In genomic region chr16:24538756-24539294, GRCh38 we compare ENCODE assay signal across 8 cellular contexts. TPM values are rescaled to one million over a fixed set of nuclear protein-coding genes. Genes with fewer than 3 reads are reported as not detected.
DNase-seq lines count a peak whose midpoint lies in the region; ATAC-seq, FAIRE-seq and TF ChIP-seq lines count a peak whose summit lies in the region.

No MANE protein-coding gene starts in this region.

- no peak for ATAC-seq in HG02840 (IDR thresholded peaks at IDR 0.05; ENCODE audit: low FRiP score, unreplicated experiment)

- H3K4me2 ChIP-seq in OCI-LY3 (ENCODE audit: low read length) = peak overlapping the region; percentile 77

- DNase-seq in DMS53 (lab: John Stamatoyannopoulos, UW) (peak; percentile 91), HFFc6 (peak; percentile 74), coronary artery (ENCODE audit: low spot score) (no peak), mesothelial cell of epicardium (ENCODE audit: low spot score in 2 of 2, unreplicated experiment in 2 of 2) (no peak), vagina (ENCODE audit: extremely low spot score in 2 of 2) (peak in 1 of 2 donors; percentile 93), GM12891 (ENCODE audit: insufficient read length, low spot score) (no peak)

- peaks cover 37% of the 10 kb centered on the region for H4K20me1 ChIP-seq in OCI-LY3 (ENCODE audit: insufficient read depth, low read length)

- H2AFZ ChIP-seq in OCI-LY3 (ENCODE audit: low read depth, low read length) = peak overlapping the region; percentile 67

- peaks cover 45% of the 10 kb centered on the region for H3K79me2 ChIP-seq in OCI-LY3 (ENCODE audit: low read length)

- H3K4me3 ChIP-seq in OCI-LY3 (ENCODE audit: low read length) (peak overlapping the region; percentile 84), coronary artery (peak overlapping the region; percentile 97), vagina (peak overlapping the region; percentile 95 to 97)

- H3K4me3 Mint-ChIP-seq in HFFc6 (peak overlapping the region; percentile 99), mesothelial cell of epicardium (peak overlapping the region; percentile 100)

- TF ChIP-seq CTCF in HFFc6 (IDR thresholded peaks at IDR 0.05) (no peak), OCI-LY3 (IDR thresholded peaks at IDR 0.05; ENCODE audit: low read depth, low read length) (0 out of 2 replicates have a peak, but pooled peaks have one; percentile 5), coronary artery (IDR thresholded peaks at IDR 0.05) (no peak), mesothelial cell of epicardium (IDR thresholded peaks at IDR 0.05; ENCODE audit: unreplicated experiment) (no peak), vagina (IDR thresholded peaks at IDR 0.05) (peak in 1 of 3 experiments; percentile 31)

- H3K4me1 Mint-ChIP-seq in HFFc6 (ENCODE audit: low read depth) = peaks cover 43% of the 10 kb centered on the region
- H3K4me1 Mint-ChIP-seq in mesothelial cell of epicardium = peaks cover 23% of the 10 kb centered on the region

- H3K36me3 ChIP-seq in OCI-LY3 (replicated peaks; ENCODE audit: low read depth, low read length) = peaks cover 16% of the 10 kb centered on the region
- H3K36me3 ChIP-seq in vagina = no peaks in the 10 kb centered on the region

- H3K27me3 Mint-ChIP-seq in HFFc6 (ENCODE audit: insufficient read depth) (peaks cover 2% of the 10 kb centered on the region; the same call in 1 of the 2 replicates), mesothelial cell of epicardium (ENCODE audit: low read depth) (no peaks in the 10 kb centered on the region)

- H3K9ac ChIP-seq in OCI-LY3 (ENCODE audit: low read length) = peak overlapping the region; percentile 98

- no peaks in the 10 kb centered on the region for H3K27me3 ChIP-seq in OCI-LY3 (ENCODE audit: low read depth, low read length)
- H3K27me3 ChIP-seq in vagina = no peaks in the 10 kb centered on the region

- H3K27ac Mint-ChIP-seq in HFFc6 (peak overlapping the region; percentile 100), mesothelial cell of epicardium (peak overlapping the region; percentile 100)

- TF ChIP-seq POLR2A in vagina (IDR thresholded peaks at IDR 0.05) (no peak), GM12891 (IDR thresholded peaks at IDR 0.05; ENCODE audit: low read depth, low read length) (no peak)

- FAIRE-seq in GM12891 (lab: Jason Lieb, UNC) = no peak

- peaks cover 26% of the 10 kb centered on the region for H3K36me3 Mint-ChIP-seq in HFFc6 (ENCODE audit: low read depth)
- H3K36me3 Mint-ChIP-seq in mesothelial cell of epicardium = peaks cover 2% of the 10 kb centered on the region

- peaks cover 25% of the 10 kb centered on the region for H3K4me1 ChIP-seq in OCI-LY3 (ENCODE audit: low read length)
- H3K4me1 ChIP-seq in vagina = peaks cover 31% of the 10 kb centered on the region

- intact Hi-C loops in vagina (cut with DNase I) = no loop called here

- H3K9me3 Mint-ChIP-seq in HFFc6 = no peaks in the 10 kb centered on the region
- no peaks in the 10 kb centered on the region for H3K9me3 Mint-ChIP-seq in mesothelial cell of epicardium

- H3K9me3 ChIP-seq in OCI-LY3 (ENCODE audit: insufficient read depth, low read length) (no peaks in the 10 kb centered on the region), vagina (no peaks in the 10 kb centered on the region)

- H3K27ac ChIP-seq in OCI-LY3 (ENCODE audit: low read length) = no peak overlapping the region
- H3K27ac ChIP-seq in coronary artery = peak overlapping the region; percentile 99 to 100
- H3K27ac ChIP-seq in vagina = peak overlapping the region; percentile 100

TF ChIP-seq in GM12891, 5 proteins besides CTCF, POLR2A, EP300 and RAD21:
- TF ChIP-seq POLR2AphosphoS5 (IDR thresholded peaks at IDR 0.05; ENCODE audit: low read depth, low read length) = no peak
- no peak for TF ChIP-seq POU2F2 (IDR thresholded peaks at IDR 0.05; ENCODE audit: low read depth, low read length)
- TF ChIP-seq PAX5 (IDR thresholded peaks at IDR 0.05; ENCODE audit: insufficient read depth, low read length, severe bottlenecking) = no peak
- no peak for TF ChIP-seq TAF1 (IDR thresholded peaks at IDR 0.05; ENCODE audit: low read depth, low read length)
- TF ChIP-seq SPI1 (IDR thresholded peaks at IDR 0.05; ENCODE audit: low read depth, low read length) = no peak

RNA-seq across cellular contexts. Expression of gene RBBP6, which starts 0.5 kb away (rescaled TPM):
- 10 to 100 TPM; 25.5 to 31.1 (median 29.4) TPM for total RNA-seq in HFFc6 (2021; fragmentation: NEBNext Ultra II Directional; extraction: Animal tissue kit (Norgen Biotek cat#: 25700))
- total RNA-seq in mesothelial cell of epicardium (100 to 101 TPM (median 101 TPM) in 3 replicates), vagina (38.5 TPM)
- 48.2 TPM for polyA plus RNA-seq in GM12891 (2012; ENCODE audit: low read depth, missing spikeins)

Comparison
In these comparisons a context has a peak if more than half of its experiments do, and no peak if none do; other contexts are left out.
1. DNase-seq: peak in DMS53 (single experiment) and HFFc6 (single experiment); none in coronary artery (single experiment), mesothelial cell of epicardium (0 of 2) and GM12891 (single experiment).
2. Peak in every context shown above with its lines, with median percentiles within 50 percentile points of each other: H3K4me3 ChIP-seq.